Comparison of ENCODE assay signal across 1 cellular context in the genomic region with DNA sequence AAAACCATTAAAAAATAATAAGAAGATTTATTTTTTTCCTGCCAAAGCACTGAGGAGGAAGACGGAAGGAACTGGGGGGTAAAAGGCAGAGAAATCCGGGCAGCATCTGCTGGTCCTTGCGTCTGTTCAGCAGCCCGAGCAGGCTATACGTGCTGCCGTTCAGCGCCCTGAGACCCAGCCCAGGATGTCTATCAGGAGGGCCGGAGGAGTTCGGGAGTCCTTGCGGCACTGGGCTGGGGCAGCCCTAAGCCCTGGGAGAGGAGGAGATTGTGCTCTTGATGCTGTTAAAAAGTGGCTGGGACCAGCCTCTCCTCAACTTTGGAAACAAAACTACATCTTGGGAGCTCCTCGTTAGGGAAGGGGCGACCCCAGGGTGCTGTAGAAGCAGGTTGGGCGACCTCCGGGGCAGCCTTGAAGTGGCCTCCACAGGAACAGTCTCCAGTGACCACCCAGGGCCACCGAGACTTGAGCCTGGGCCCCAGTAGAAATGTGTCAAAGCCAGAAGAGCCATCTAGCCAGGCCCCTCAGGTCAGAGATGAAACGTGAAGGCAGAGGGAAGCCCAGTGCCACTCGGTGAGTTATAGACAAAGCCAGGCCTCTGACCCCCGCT.
TF ChIP-seq lines count a peak whose summit lies in the region.

No MANE protein-coding gene starts in this region.

TF ChIP-seq in GM12891, 5 proteins besides CTCF, POLR2A, EP300 and RAD21:
- TF ChIP-seq POU2F2 (IDR thresholded peaks at IDR 0.05; ENCODE audit: low read depth, low read length) (no peak), POLR2AphosphoS5 (IDR thresholded peaks at IDR 0.05; ENCODE audit: low read depth, low read length) (no peak), PAX5 (IDR thresholded peaks at IDR 0.05; ENCODE audit: insufficient read depth, low read length, severe bottlenecking) (no peak), TAF1 (IDR thresholded peaks at IDR 0.05; ENCODE audit: low read depth, low read length) (no peak), SPI1 (IDR thresholded peaks at IDR 0.05; ENCODE audit: low read depth, low read length) (no peak)
